Comparison of ENCODE assay signal across 8 cellular contexts in the genomic region with DNA sequence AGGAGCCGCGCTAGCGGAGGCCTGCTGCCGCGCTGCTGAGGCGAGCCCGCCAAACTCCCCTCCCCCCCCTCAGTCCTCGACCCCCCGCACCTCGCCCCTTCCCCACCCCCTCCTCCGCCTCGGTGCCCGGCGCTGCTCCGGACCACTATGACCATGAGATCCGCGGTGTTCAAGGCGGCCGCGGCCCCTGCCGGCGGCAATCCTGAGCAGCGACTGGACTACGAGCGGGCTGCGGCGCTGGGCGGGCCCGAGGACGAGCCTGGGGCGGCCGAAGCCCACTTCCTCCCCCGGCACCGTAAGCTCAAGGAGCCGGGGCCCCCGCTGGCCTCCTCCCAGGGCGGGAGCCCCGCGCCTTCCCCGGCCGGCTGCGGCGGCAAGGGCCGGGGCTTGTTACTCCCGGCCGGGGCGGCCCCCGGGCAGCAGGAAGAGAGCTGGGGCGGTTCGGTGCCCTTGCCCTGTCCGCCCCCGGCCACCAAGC. TPM values are rescaled to one million over a fixed set of nuclear protein-coding genes. Genes with fewer than 3 reads are reported as not detected.
DNase-seq lines count a peak whose midpoint lies in the region; ATAC-seq, FAIRE-seq and TF ChIP-seq lines count a peak whose summit lies in the region.

No MANE protein-coding gene starts in this region.

- no peaks in the 10 kb centered on the region for H3K27me3 Mint-ChIP-seq in CD8-positive, alpha-beta T cell (ENCODE audit: low read depth)

- POLR2A ChIA-PET in CD8-positive, alpha-beta T cell (lab: Charles Lee): interaction anchor here (0.7 to 6.2 kb wide), 13 partner anchors 9 to 96 kb away, joined by 3 to 82 read pairs (median 4); a partner anchor contains a TSS

- TF ChIP-seq POLR2A in spleen (IDR thresholded peaks at IDR 0.05): no peak

- CTCF ChIA-PET in CD8-positive, alpha-beta T cell (lab: Charles Lee): interaction anchor here (0.5 to 5.3 kb wide), 11 partner anchors 10 to 95 kb away, joined by 3 to 84 read pairs (median 5); a partner anchor contains a TSS

- DNase-seq in CD8-positive, alpha-beta T cell: no peak
- DNase-seq in M059J (ENCODE audit: low read depth) (peak; percentile 44), astrocyte of the cerebellum (ENCODE audit: low read depth) (no peak), iPS-NIHi11 (ENCODE audit: low spot score) (peak; percentile 68), spleen (peak; percentile 90), GM19239 (ENCODE audit: insufficient read length, low spot score) (no peak), foreskin melanocyte (no peak)

- in situ Hi-C loops in astrocyte of the cerebellum (cut with HindIII; ENCODE audit: low sequenced_read_pairs): no loop called here

- 0 to 2% (median 1%) methylated on average over 11 to 52 of the region's 52 CpGs for WGBS in spleen, 5 donors

- H3K4me1 ChIP-seq in CD8-positive, alpha-beta T cell (ENCODE audit: insufficient read depth, low read length): peaks cover 14% of the 10 kb centered on the region
- H3K4me1 ChIP-seq in spleen: peaks cover 22 to 79% (median 39%) of the 10 kb centered on the region in 6 donors

- no peaks in the 10 kb centered on the region for H3K9me3 Mint-ChIP-seq in CD8-positive, alpha-beta T cell

- no peak for TF ChIP-seq CTCF in CD8-positive, alpha-beta T cell (IDR thresholded peaks at IDR 0.05)
- TF ChIP-seq CTCF in astrocyte of the cerebellum (IDR thresholded peaks at IDR 0.05; ENCODE audit: low read depth, low read length, missing control alignments): peak; percentile 22
- peak in 3 of 11 experiments; percentile 6 to 30 (median 21) for TF ChIP-seq CTCF in spleen (IDR thresholded peaks at IDR 0.05 in 8 of 11, conservative IDR thresholded peaks at IDR 0.05 in 3 of 11)

- H3K4me3 ChIP-seq in CD8-positive, alpha-beta T cell (ENCODE audit: low read depth, low read length): peak overlapping the region; percentile 93
- H3K4me3 ChIP-seq in astrocyte of the cerebellum (ENCODE audit: low read depth, low read length) (peak overlapping the region; percentile 80), spleen (peak overlapping the region; percentile 62 to 99 (median 94))

- H3K4me3 Mint-ChIP-seq in CD8-positive, alpha-beta T cell: peak overlapping the region; percentile 57

- no peak for FAIRE-seq in GM19239 (lab: Jason Lieb, UNC)

- H3K27me3 ChIP-seq in CD8-positive, alpha-beta T cell (ENCODE audit: insufficient read depth, low read length): no peaks in the 10 kb centered on the region
- H3K27me3 ChIP-seq in spleen (replicated peaks in 1 of 7): no peaks in the 10 kb centered on the region

- peak overlapping the region; percentile 40 for H3K27ac ChIP-seq in CD8-positive, alpha-beta T cell (ENCODE audit: low read depth, low read length)
- H3K27ac ChIP-seq in spleen: peak overlapping the region; percentile 89 to 98 (median 96)

- H3K27ac Mint-ChIP-seq in CD8-positive, alpha-beta T cell: no peak overlapping the region

- no peaks in the 10 kb centered on the region for H3K9me3 ChIP-seq in CD8-positive, alpha-beta T cell (ENCODE audit: low read length)
- H3K9me3 ChIP-seq in spleen: no peaks in the 10 kb centered on the region

- peaks cover 8% of the 10 kb centered on the region for H3K36me3 ChIP-seq in CD8-positive, alpha-beta T cell (ENCODE audit: insufficient read depth, low read length)
- peaks cover 0 to 24% (median 16%) of the 10 kb centered on the region in 6 donors for H3K36me3 ChIP-seq in spleen

- H3K4me1 Mint-ChIP-seq in CD8-positive, alpha-beta T cell (ENCODE audit: low read depth): peaks cover 43% of the 10 kb centered on the region

- H3K36me3 Mint-ChIP-seq in CD8-positive, alpha-beta T cell: peaks cover 22% of the 10 kb centered on the region

- ATAC-seq in CD8-positive, alpha-beta T cell: peak; percentile 12
- peak; percentile 48 for ATAC-seq in GM19397 (IDR thresholded peaks at IDR 0.05; ENCODE audit: unreplicated experiment)

- intact Hi-C loops in CD8-positive, alpha-beta T cell (cut with DNase I, micrococcal nuclease): loop anchor here (1.0 to 2.0 kb wide), 3 partner anchors 9 to 46 kb away; no protein-coding TSS in a partner anchor
- intact Hi-C loops in spleen (cut with DNase I; ENCODE audit: low total_unique reads): no loop called here

RNA-seq across cellular contexts. Expression of a gene that starts 0.7 kb away (rescaled TPM):
- 10 to 100 TPM; 43.8 to 46.6 TPM for total RNA-seq in CD8-positive, alpha-beta T cell
- 33.2 and 61.3 TPM in 2 replicates for total RNA-seq in M059J (2014; rRNA removed; shearing (Covaris generic))
- 100 to 1,000 TPM; 101 to 154 (median 127) TPM for total RNA-seq in spleen
- 10 to 100 TPM; 52.6 to 85.0 (median 73.3) TPM for polyA plus RNA-seq in spleen

RNA-seq across cellular contexts. Expression of a gene that starts 17.8 kb away (rescaled TPM):
- total RNA-seq in CD8-positive, alpha-beta T cell: 100 to 1,000 TPM; 187 to 198 TPM
- total RNA-seq in M059J (2014; rRNA removed; shearing (Covaris generic)): 23.5 and 28.2 TPM in 2 replicates
- total RNA-seq in spleen: 100 to 1,000 TPM in 1 of 7 donors, 10 to 100 TPM in 6; 67.0 to 105 (median 78.5) TPM
- polyA plus RNA-seq in spleen: 10 to 100 TPM; 20.2 to 38.9 (median 35.0) TPM

RNA-seq across cellular contexts. Expression of a gene that starts 22.1 kb away (rescaled TPM):
- 10 to 100 TPM; 24.1 to 25.6 TPM for total RNA-seq in CD8-positive, alpha-beta T cell
- total RNA-seq in M059J (2014; rRNA removed; shearing (Covaris generic)): 5.7 and 6.3 TPM in 2 replicates
- total RNA-seq in spleen: 10 to 100 TPM in 4 of 7 donors, 1 to 10 TPM in 3; 5.5 to 15.8 (median 10.2) TPM
- polyA plus RNA-seq in spleen: 1 to 10 TPM; 3.3 to 6.4 (median 5.2) TPM

RNA-seq across cellular contexts. Expression of a gene that starts 54.8 kb away (rescaled TPM):
- 1 to 10 TPM; 8.8 to 9.2 TPM for total RNA-seq in CD8-positive, alpha-beta T cell
- 0.25 TPM in 1 of 2 replicates, not detected in the other for total RNA-seq in M059J (2014; rRNA removed; shearing (Covaris generic))
- 10 to 100 TPM in 2 of 7 donors, 1 to 10 TPM in 5; 5.1 to 12.7 (median 9.5) TPM for total RNA-seq in spleen
- 1 to 10 TPM; 2.9 to 5.9 (median 3.3) TPM for polyA plus RNA-seq in spleen

RNA-seq across cellular contexts. Expression of a gene that starts 59.7 kb away (rescaled TPM):
- total RNA-seq in CD8-positive, alpha-beta T cell: 10 to 100 TPM; 34.6 to 35.7 TPM
- total RNA-seq in M059J (2014; rRNA removed; shearing (Covaris generic)): 19.2 and 26.7 TPM in 2 replicates
- 10 to 100 TPM; 14.6 to 36.1 (median 19.7) TPM for total RNA-seq in spleen
- polyA plus RNA-seq in spleen: 10 to 100 TPM in 1 of 3 donors, 1 to 10 TPM in 2; 3.9 to 12.9 (median 4.7) TPM

Comparison
In these comparisons a context has a peak if more than half of its experiments do, and no peak if none do; other contexts are left out.
1. DNase-seq: peak in M059J (single experiment), iPS-NIHi11 (single experiment) and spleen (single experiment); none in CD8-positive, alpha-beta T cell (0 of 7), astrocyte of the cerebellum (single experiment), GM19239 (single experiment) and foreskin melanocyte (single experiment).
2. Peak in every context shown above with its lines, with median percentiles within 50 percentile points of each other: H3K4me3 ChIP-seq.